2 cellular contexts compared by ENCODE assay signal in genomic region chr1:232378266-232379041, GRCh38.
TF ChIP-seq lines count a peak whose summit lies in the region.

No MANE protein-coding gene starts in this region.

TF ChIP-seq in IMR-90, 13 proteins besides CTCF, POLR2A, EP300 and RAD21 (continued from another document):
- TF ChIP-seq NFE2L2 (IDR thresholded peaks at IDR 0.05; ENCODE audit: low read depth, low read length): no peak
- TF ChIP-seq MAZ (IDR thresholded peaks at IDR 0.05; ENCODE audit: borderline replicate concordance, low read depth, low read length): no peak
- TF ChIP-seq FOS (IDR thresholded peaks at IDR 0.05; ENCODE audit: low read depth, low read length): no peak
- TF ChIP-seq SMC3 (IDR thresholded peaks at IDR 0.05; ENCODE audit: low read depth, low read length): no peak
- TF ChIP-seq CEBPB (IDR thresholded peaks at IDR 0.05; ENCODE audit: low read depth, low read length): no peak
- no peak for TF ChIP-seq BHLHE40 (IDR thresholded peaks at IDR 0.05; ENCODE audit: low read depth, low read length)
- TF ChIP-seq ELK1 (IDR thresholded peaks at IDR 0.05; ENCODE audit: borderline replicate concordance, low read depth, low read length): no peak
- TF ChIP-seq MXI1 (IDR thresholded peaks at IDR 0.05; ENCODE audit: borderline replicate concordance, low read depth, low read length): no peak
- TF ChIP-seq RFX5 (IDR thresholded peaks at IDR 0.05; ENCODE audit: low read depth, low read length): no peak
- no peak for TF ChIP-seq CHD1 (IDR thresholded peaks at IDR 0.05; ENCODE audit: low read depth, low read length)
- no peak for TF ChIP-seq RCOR1 (IDR thresholded peaks at IDR 0.05; ENCODE audit: insufficient replicate concordance, low read length)
- TF ChIP-seq MAFK (IDR thresholded peaks at IDR 0.05; ENCODE audit: low read depth, low read length): no peak

TF ChIP-seq in SK-N-SH, 30 proteins besides CTCF, POLR2A, EP300 and RAD21 (continued from another document):
- TF ChIP-seq, protein P1, sequence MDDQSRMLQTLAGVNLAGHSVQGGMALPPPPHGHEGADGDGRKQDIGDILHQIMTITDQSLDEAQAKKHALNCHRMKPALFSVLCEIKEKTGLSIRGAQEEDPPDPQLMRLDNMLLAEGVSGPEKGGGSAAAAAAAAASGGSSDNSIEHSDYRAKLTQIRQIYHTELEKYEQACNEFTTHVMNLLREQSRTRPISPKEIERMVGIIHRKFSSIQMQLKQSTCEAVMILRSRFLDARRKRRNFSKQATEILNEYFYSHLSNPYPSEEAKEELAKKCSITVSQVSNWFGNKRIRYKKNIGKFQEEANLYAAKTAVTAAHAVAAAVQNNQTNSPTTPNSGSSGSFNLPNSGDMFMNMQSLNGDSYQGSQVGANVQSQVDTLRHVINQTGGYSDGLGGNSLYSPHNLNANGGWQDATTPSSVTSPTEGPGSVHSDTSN (IDR thresholded peaks at IDR 0.05): no peak
- TF ChIP-seq ELF1 (IDR thresholded peaks at IDR 0.05) (no peak), NRF1 (IDR thresholded peaks at IDR 0.05; ENCODE audit: low read depth, low read length) (no peak), POLR2AphosphoS5 (IDR thresholded peaks at IDR 0.05; ENCODE audit: low read depth, low read length) (no peak), GABPA (IDR thresholded peaks at IDR 0.05; ENCODE audit: low read depth) (no peak)
- TF ChIP-seq, protein P2, sequence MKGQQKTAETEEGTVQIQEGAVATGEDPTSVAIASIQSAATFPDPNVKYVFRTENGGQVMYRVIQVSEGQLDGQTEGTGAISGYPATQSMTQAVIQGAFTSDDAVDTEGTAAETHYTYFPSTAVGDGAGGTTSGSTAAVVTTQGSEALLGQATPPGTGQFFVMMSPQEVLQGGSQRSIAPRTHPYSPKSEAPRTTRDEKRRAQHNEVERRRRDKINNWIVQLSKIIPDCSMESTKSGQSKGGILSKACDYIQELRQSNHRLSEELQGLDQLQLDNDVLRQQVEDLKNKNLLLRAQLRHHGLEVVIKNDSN (IDR thresholded peaks at IDR 0.05; ENCODE audit: borderline replicate concordance, low read depth): no peak
